In the genomic region with DNA sequence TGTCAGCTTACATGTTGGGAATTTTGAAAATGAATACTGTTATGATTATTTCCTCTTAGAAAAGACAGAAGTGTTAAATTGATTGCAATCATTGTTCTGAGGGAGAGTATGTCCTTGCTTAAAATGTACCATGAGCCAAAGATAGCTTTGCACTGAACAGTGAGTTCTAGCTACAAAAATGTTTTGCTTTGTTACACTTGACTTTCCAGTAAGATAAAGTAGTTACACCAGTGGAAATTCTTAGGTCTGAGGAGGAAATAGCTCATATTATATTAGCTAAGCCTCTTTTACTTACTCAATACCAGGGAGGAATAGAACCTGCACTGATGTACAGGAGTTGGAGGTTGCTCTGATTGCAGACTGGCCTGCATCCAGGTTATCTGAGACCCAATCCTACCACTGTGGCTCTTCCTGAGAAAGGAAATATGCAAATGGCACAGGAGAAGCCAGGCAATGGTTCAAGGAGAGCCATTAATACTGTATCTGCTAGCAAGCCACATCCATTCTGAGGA, we compare ENCODE assay signal across 21 cellular contexts.
"Had no signal": no experiment of that assay in that cellular context is flagged by ENCODE, and none has a peak within 500 bp of the region (broad histone marks: within the 10 kb centered on the region; RNA-seq: fewer than 3 reads in every experiment).

No MANE protein-coding gene starts in this region.

- H3K4me1 ChIP-seq: body of pancreas, esophagus muscularis mucosa, prostate gland, spleen had no signal

- DNase-seq: activated CD4-positive, CD25-positive, alpha-beta regulatory T cell; activated gamma-delta T cell treated with Interleukin-2 at 50 U/mL for 16 hours; activated T-cell treated with anti-CD3 and anti-CD28 coated beads, Interleukin-2, amount 50 U/mL, for 48 hours; body of pancreas; dermis blood vessel endothelial cell; endodermal cell; foreskin fibroblast; immature natural killer cell; left colon; mammary epithelial cell; spleen; stimulated activated CD4-positive, alpha-beta T cell treated with anti-CD3 and anti-CD28 coated beads, Interleukin-1b, Interleukin-23, amount 100 ng/mL, for 48 hours; stimulated activated naive B cell treated with anti-CD40 and anti-IgM and Interleukin-4, amounts not matched to agents 10 μg/mL and 1 μg/mL and 100 μg/mL, for 72 hours; T-helper 2 cell had no signal

- H3K27me3 ChIP-seq: body of pancreas, esophagus muscularis mucosa, spleen, suprapubic skin had no signal

- H3K4me3 Mint-ChIP-seq: central memory CD8-positive, alpha-beta T cell; endodermal cell; immature natural killer cell; natural killer cell treated with Interleukin-12 subunit alpha and Interleukin-12 subunit beta and Interleukin-15 and Interleukin-18, amount 100 ng/mL, for 72 hours; stimulated activated naive B cell treated with anti-CD40 and anti-IgM and Interleukin-4, amounts not matched to agents 10 μg/mL and 1 μg/mL and 100 μg/mL, for 72 hours had no signal

- H3K4me3 ChIP-seq: body of pancreas, esophagus muscularis mucosa, prostate gland, spleen, suprapubic skin had no signal

- H3K4me1 Mint-ChIP-seq: central memory CD8-positive, alpha-beta T cell; endodermal cell; immature natural killer cell; stimulated activated naive B cell treated with anti-CD40 and anti-IgM and Interleukin-4, amounts not matched to agents 10 μg/mL and 1 μg/mL and 100 μg/mL, for 72 hours had no signal

- ATAC-seq: body of pancreas; left colon; natural killer cell treated with Interleukin-12 subunit alpha and Interleukin-12 subunit beta and Interleukin-15 and Interleukin-18, amount 100 ng/mL, for 72 hours; sciatic nerve; SK-N-SH treated with all-trans-retinoic acid at 6 μM for 48 hours; stimulated activated naive B cell treated with anti-CD40 and anti-IgM and Interleukin-4, amounts not matched to agents 10 μg/mL and 1 μg/mL and 100 μg/mL, for 72 hours had no signal

- H3K9me3 ChIP-seq: body of pancreas, esophagus muscularis mucosa, prostate gland, spleen, suprapubic skin had no signal

- H3K9me3 Mint-ChIP-seq: central memory CD8-positive, alpha-beta T cell; endodermal cell; immature natural killer cell; natural killer cell treated with Interleukin-12 subunit alpha and Interleukin-12 subunit beta and Interleukin-15 and Interleukin-18, amount 100 ng/mL, for 72 hours; stimulated activated naive B cell treated with anti-CD40 and anti-IgM and Interleukin-4, amounts not matched to agents 10 μg/mL and 1 μg/mL and 100 μg/mL, for 72 hours had no signal

- H3K27ac ChIP-seq: body of pancreas, esophagus muscularis mucosa, prostate gland, suprapubic skin had no signal

- H3K27me3 Mint-ChIP-seq: central memory CD8-positive, alpha-beta T cell; natural killer cell treated with Interleukin-12 subunit alpha and Interleukin-12 subunit beta and Interleukin-15 and Interleukin-18, amount 100 ng/mL, for 72 hours; stimulated activated naive B cell treated with anti-CD40 and anti-IgM and Interleukin-4, amounts not matched to agents 10 μg/mL and 1 μg/mL and 100 μg/mL, for 72 hours had no signal

- H3K27ac Mint-ChIP-seq: endodermal cell; immature natural killer cell; natural killer cell treated with Interleukin-12 subunit alpha and Interleukin-12 subunit beta and Interleukin-15 and Interleukin-18, amount 100 ng/mL, for 72 hours; stimulated activated naive B cell treated with anti-CD40 and anti-IgM and Interleukin-4, amounts not matched to agents 10 μg/mL and 1 μg/mL and 100 μg/mL, for 72 hours had no signal
